Comparison of ENCODE assay signal across 8 cellular contexts in the genomic region with DNA sequence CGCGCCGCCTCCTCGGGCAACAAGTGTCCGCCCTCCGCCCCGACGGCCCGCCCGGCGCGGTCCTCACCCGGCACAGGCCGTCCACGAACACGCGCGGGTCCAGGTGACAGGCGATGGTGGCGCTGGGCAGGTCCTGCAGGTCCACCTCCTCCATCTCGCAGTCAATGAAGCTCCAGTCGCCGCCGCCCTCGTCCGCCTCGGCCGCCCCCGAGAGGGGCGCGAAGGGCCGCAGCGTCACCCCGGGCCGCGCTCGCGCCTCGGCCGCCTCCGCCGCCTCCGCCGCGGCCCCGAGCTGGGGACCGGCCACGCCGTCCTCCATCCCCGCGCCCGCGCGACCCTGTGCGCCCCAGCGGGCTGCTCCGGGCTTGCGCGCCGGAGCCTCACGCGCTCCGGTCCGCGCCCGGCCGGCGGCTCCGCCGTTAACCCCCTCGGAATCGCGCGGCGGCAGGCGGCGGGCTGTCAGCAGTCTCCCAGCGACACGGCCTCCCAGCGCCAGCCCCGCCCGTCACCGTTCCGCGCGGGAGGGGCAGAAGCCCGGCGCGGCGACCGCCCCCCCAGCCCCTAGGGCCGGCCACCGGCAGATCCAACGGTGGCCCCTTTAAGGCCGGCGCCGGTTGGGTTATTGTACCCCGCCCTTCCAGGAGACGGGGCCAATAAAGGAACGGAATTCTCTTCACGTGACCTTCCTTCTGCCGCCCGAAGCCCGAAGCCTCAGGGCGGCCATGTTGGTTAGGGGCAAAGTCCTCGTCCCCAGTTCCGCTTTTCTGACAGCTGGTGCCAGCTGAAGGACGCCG. TPM values are rescaled to one million over a fixed set of nuclear protein-coding genes. Genes with fewer than 3 reads are reported as not detected.
DNase-seq lines count a peak whose midpoint lies in the region; ATAC-seq and TF ChIP-seq lines count a peak whose summit lies in the region.

A gene (minus strand): TSS at position 421 of the 794 bp plus-strand sequence. CDS start 102 bp downstream, at position 319.

- H3K4me3 Mint-ChIP-seq in CD4-positive, CD25-positive, alpha-beta regulatory T cell, result peak within 1 kb of the TSS; percentile 89 to 96 (median 94)
- H3K4me3 Mint-ChIP-seq in activated CD4-positive, alpha-beta memory T cell treated with anti-CD3 and anti-CD28 coated beads, Interleukin-2, amount 10 ng/mL, durations not matched to agents 7 days and 5 days, result peak within 1 kb of the TSS; percentile 87

- DNase-seq in CD4-positive, CD25-positive, alpha-beta regulatory T cell, result peak; percentile 84 to 95 (median 88)
- peak; percentile 89 for DNase-seq in NCI-H774 (lab: John Stamatoyannopoulos, UW)
- DNase-seq in activated CD4-positive, alpha-beta memory T cell treated with anti-CD3 and anti-CD28 coated beads, Interleukin-2, amount 10 ng/mL, durations not matched to agents 7 days and 5 days, result peak; percentile 90
- peak; percentile 80 to 96 (median 92) for DNase-seq in dorsolateral prefrontal cortex
- peak; percentile 80 for DNase-seq in stimulated activated CD4-positive, alpha-beta T cell treated with anti-CD3 and anti-CD28 coated beads, Interleukin-4, amount 100 ng/mL, for 1 hour

- intact Hi-C loops in dorsolateral prefrontal cortex (cut with DNase I), result no loop called here

- H3K4me1 Mint-ChIP-seq in CD4-positive, CD25-positive, alpha-beta regulatory T cell, result peaks cover 0 to 25% (median 20%) of the 10 kb centered on the region in 4 donors
- H3K4me1 Mint-ChIP-seq in activated CD4-positive, alpha-beta memory T cell treated with anti-CD3 and anti-CD28 coated beads, Interleukin-2, amount 10 ng/mL, durations not matched to agents 7 days and 5 days, result peaks cover 22% of the 10 kb centered on the region

- H3K9me3 ChIP-seq in CD4-positive, CD25-positive, alpha-beta regulatory T cell (ENCODE audit: control insufficient read depth in 2 of 2, low read length in 2 of 2), result no peaks in the 10 kb centered on the region
- no peaks in the 10 kb centered on the region for H3K9me3 ChIP-seq in liver (ENCODE audit: control insufficient read depth in 4 of 4, low read length in 3 of 4)

- peak within 1 kb of the TSS; percentile 81 to 93 (median 88) for H3K27ac Mint-ChIP-seq in CD4-positive, CD25-positive, alpha-beta regulatory T cell
- peak within 1 kb of the TSS; percentile 72 for H3K27ac Mint-ChIP-seq in activated CD4-positive, alpha-beta memory T cell treated with anti-CD3 and anti-CD28 coated beads, Interleukin-2, amount 10 ng/mL, durations not matched to agents 7 days and 5 days

- peaks cover 8% of the 10 kb centered on the region for H3K27me3 Mint-ChIP-seq in CD4-positive, CD25-positive, alpha-beta regulatory T cell
- H3K27me3 Mint-ChIP-seq in activated CD4-positive, alpha-beta memory T cell treated with anti-CD3 and anti-CD28 coated beads, Interleukin-2, amount 10 ng/mL, durations not matched to agents 7 days and 5 days, result peaks cover 24% of the 10 kb centered on the region

- no peaks in the 10 kb centered on the region for H3K36me3 Mint-ChIP-seq in CD4-positive, CD25-positive, alpha-beta regulatory T cell
- H3K36me3 Mint-ChIP-seq in activated CD4-positive, alpha-beta memory T cell treated with anti-CD3 and anti-CD28 coated beads, Interleukin-2, amount 10 ng/mL, durations not matched to agents 7 days and 5 days (ENCODE audit: low read depth), result no peaks in the 10 kb centered on the region

- CTCF ChIA-PET in activated CD4-positive, alpha-beta memory T cell treated with anti-CD3 and anti-CD28 coated beads, Interleukin-2, amount 10 ng/mL, durations not matched to agents 7 days and 5 days (lab: Charles Lee), result interaction anchor here (0.9 to 1.8 kb wide), 4 partner anchors 12 to 253 kb away, joined by 3 to 7 read pairs (median 4); no protein-coding TSS in a partner anchor

- peaks cover 0 to 1% (median 0%) of the 10 kb centered on the region in 7 donors for H3K9me3 Mint-ChIP-seq in CD4-positive, CD25-positive, alpha-beta regulatory T cell
- H3K9me3 Mint-ChIP-seq in activated CD4-positive, alpha-beta memory T cell treated with anti-CD3 and anti-CD28 coated beads, Interleukin-2, amount 10 ng/mL, durations not matched to agents 7 days and 5 days, result no peaks in the 10 kb centered on the region

- TF ChIP-seq CTCF in dorsolateral prefrontal cortex (IDR thresholded peaks at IDR 0.05 in 54 of 56, conservative IDR thresholded peaks at IDR 0.05 in 2 of 56; ENCODE audit: low read depth in 1 of 56, partially characterized antibody in 56 of 56) (peak in 16 of 56 donors; percentile 7 to 55 (median 25)), liver (IDR thresholded peaks at IDR 0.05; ENCODE audit: low read depth, low read length, missing input control) (no peak)

- under 1% methylated on average over 109 of the region's 109 CpGs for WGBS in liver

- H3K27ac ChIP-seq in CD4-positive, CD25-positive, alpha-beta regulatory T cell (ENCODE audit: insufficient read depth, low read length, poor library complexity, severe bottlenecking), result peak within 1 kb of the TSS; percentile 61
- H3K27ac ChIP-seq in dorsolateral prefrontal cortex (peak within 1 kb of the TSS; percentile 65 to 99 (median 93)), liver (ENCODE audit: low read depth in 1 of 2, low read length in 2 of 2) (peak within 1 kb of the TSS; percentile 61 to 63)

- POLR2A ChIA-PET in activated CD4-positive, alpha-beta memory T cell treated with anti-CD3 and anti-CD28 coated beads, Interleukin-2, amount 10 ng/mL, durations not matched to agents 7 days and 5 days (lab: Charles Lee), result interaction anchor here (0.6 to 1.3 kb wide), 2 partner anchors 13 to 669 kb away, joined by 3 to 4 read pairs; no protein-coding TSS in a partner anchor

- H3K36me3 ChIP-seq in CD4-positive, CD25-positive, alpha-beta regulatory T cell (ENCODE audit: control insufficient read depth, insufficient read depth, low read length), result no peaks in the 10 kb centered on the region
- no peaks in the 10 kb centered on the region for H3K36me3 ChIP-seq in liver (ENCODE audit: control insufficient read depth in 4 of 4, insufficient read depth in 3 of 4, low read depth in 1 of 4, low read length in 3 of 4)

- H3K4me3 ChIP-seq in CD4-positive, CD25-positive, alpha-beta regulatory T cell (ENCODE audit: low read depth, low read length), result peak within 1 kb of the TSS; percentile 87
- H3K4me3 ChIP-seq in dorsolateral prefrontal cortex (peak within 1 kb of the TSS; percentile 47 to 96 (median 82)), liver (ENCODE audit: low read depth in 1 of 3, low read length in 3 of 3) (peak within 1 kb of the TSS; percentile 63 to 97 (median 77))

- peak; percentile 7 to 22 for TF ChIP-seq RAD21 in liver (IDR thresholded peaks at IDR 0.05)

- peak within 1 kb of the TSS; percentile 66 to 76 for H3K9ac ChIP-seq in liver (ENCODE audit: low read depth in 1 of 2, low read length in 2 of 2)

- peaks cover 5% of the 10 kb centered on the region for H3K27me3 ChIP-seq in CD4-positive, CD25-positive, alpha-beta regulatory T cell (ENCODE audit: control insufficient read depth, insufficient read depth, low read length)
- H3K27me3 ChIP-seq in dorsolateral prefrontal cortex (no peaks in the 10 kb centered on the region), liver (ENCODE audit: control insufficient read depth in 4 of 4, insufficient read depth in 4 of 4, low read length in 3 of 4) (no peaks in the 10 kb centered on the region)

- H3K4me1 ChIP-seq in CD4-positive, CD25-positive, alpha-beta regulatory T cell (ENCODE audit: control insufficient read depth, insufficient read depth, low read length, poor library complexity, severe bottlenecking), result peaks cover 13% of the 10 kb centered on the region
- peaks cover 0 to 15% (median 13%) of the 10 kb centered on the region in 4 donors for H3K4me1 ChIP-seq in liver (ENCODE audit: control insufficient read depth in 4 of 4, insufficient read depth in 4 of 4, low read length in 3 of 4)

- ATAC-seq in CD4-positive, CD25-positive, alpha-beta regulatory T cell (ENCODE audit: low read depth in 2 of 2), result peak; percentile 97 to 98
- ATAC-seq in GM19438 (IDR thresholded peaks at IDR 0.05; ENCODE audit: low read depth, unreplicated experiment) (peak; percentile 94), HG03571 (IDR thresholded peaks at IDR 0.05; ENCODE audit: unreplicated experiment) (peak; percentile 94)

TF ChIP-seq in liver, 16 proteins besides CTCF, POLR2A, EP300 and RAD21 (continues in another document):
- TF ChIP-seq, protein P1, sequence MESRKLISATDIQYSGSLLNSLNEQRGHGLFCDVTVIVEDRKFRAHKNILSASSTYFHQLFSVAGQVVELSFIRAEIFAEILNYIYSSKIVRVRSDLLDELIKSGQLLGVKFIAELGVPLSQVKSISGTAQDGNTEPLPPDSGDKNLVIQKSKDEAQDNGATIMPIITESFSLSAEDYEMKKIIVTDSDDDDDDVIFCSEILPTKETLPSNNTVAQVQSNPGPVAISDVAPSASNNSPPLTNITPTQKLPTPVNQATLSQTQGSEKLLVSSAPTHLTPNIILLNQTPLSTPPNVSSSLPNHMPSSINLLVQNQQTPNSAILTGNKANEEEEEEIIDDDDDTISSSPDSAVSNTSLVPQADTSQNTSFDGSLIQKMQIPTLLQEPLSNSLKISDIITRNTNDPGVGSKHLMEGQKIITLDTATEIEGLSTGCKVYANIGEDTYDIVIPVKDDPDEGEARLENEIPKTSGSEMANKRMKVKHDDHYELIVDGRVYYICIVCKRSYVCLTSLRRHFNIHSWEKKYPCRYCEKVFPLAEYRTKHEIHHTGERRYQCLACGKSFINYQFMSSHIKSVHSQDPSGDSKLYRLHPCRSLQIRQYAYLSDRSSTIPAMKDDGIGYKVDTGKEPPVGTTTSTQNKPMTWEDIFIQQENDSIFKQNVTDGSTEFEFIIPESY (IDR thresholded peaks at IDR 0.05), result peak; percentile 27
- TF ChIP-seq EGR1 (IDR thresholded peaks at IDR 0.05; ENCODE audit: low read depth in 2 of 2) (peak; percentile 74 to 90), SP1 (IDR thresholded peaks at IDR 0.05) (peak; percentile 82), JUND (IDR thresholded peaks at IDR 0.05) (no peak), NR2F2 (IDR thresholded peaks at IDR 0.05) (no peak), HNF4A (conservative IDR thresholded peaks at IDR 0.05) (peak; percentile 95 to 97), HNF4G (IDR thresholded peaks at IDR 0.05) (peak; percentile 93), YY1 (IDR thresholded peaks at IDR 0.05) (peak; percentile 100), GABPA (IDR thresholded peaks at IDR 0.05 in 1 of 2, conservative IDR thresholded peaks at IDR 0.05 in 1 of 2) (peak in 1 of 2 donors; percentile 69), RXRA (IDR thresholded peaks at IDR 0.05) (peak; percentile 35 to 63)
- TF ChIP-seq, protein P2, sequence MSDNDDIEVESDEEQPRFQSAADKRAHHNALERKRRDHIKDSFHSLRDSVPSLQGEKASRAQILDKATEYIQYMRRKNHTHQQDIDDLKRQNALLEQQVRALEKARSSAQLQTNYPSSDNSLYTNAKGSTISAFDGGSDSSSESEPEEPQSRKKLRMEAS (IDR thresholded peaks at IDR 0.05), result peak; percentile 74

RNA-seq across cellular contexts. Expression of the gene that starts here (rescaled TPM):
- 3.9 TPM for total RNA-seq in CD4-positive, CD25-positive, alpha-beta regulatory T cell
- 10 to 100 TPM in 3 of 4 donors, 1 to 10 TPM in 1; 10.0 to 16.1 (median 11.9) TPM for polyA plus RNA-seq in CD4-positive, CD25-positive, alpha-beta regulatory T cell
- 1 to 10 TPM; 8.3 to 8.8 TPM for total RNA-seq in activated CD4-positive, alpha-beta memory T cell treated with anti-CD3 and anti-CD28 coated beads, Interleukin-2, amount 10 ng/mL, durations not matched to agents 7 days and 5 days
- total RNA-seq in dorsolateral prefrontal cortex (10 to 100 TPM; 37.2 to 79.7 (median 53.2) TPM), liver (10 to 100 TPM; 26.7 to 67.9 TPM)
- 10 to 100 TPM; 45.9 to 47.5 TPM for polyA plus RNA-seq in liver

Comparison
In these comparisons a context has a peak if more than half of its experiments do, and no peak if none do; other contexts are left out.
1. Peak in every context shown above with its lines: DNase-seq, ATAC-seq, H3K4me3 ChIP-seq and H3K27ac ChIP-seq.